Comparison of ENCODE assay signal across 26 cellular contexts in genomic region chr20:52041966-52042365, GRCh38.
"Had no signal": no experiment of that assay in that cellular context is flagged by ENCODE, and none has a peak within 500 bp of the region (broad histone marks: within the 10 kb centered on the region; RNA-seq: fewer than 3 reads in every experiment).

No MANE protein-coding gene starts in this region.

- H3K4me1 ChIP-seq: stomach, suprapubic skin, testis, thyroid gland, tibial artery, tibial nerve, upper lobe of left lung, upper lobe of right lung, uterus, vagina had no signal

- H3K9me3 ChIP-seq: stomach, suprapubic skin, testis, thoracic aorta, thyroid gland, tibial artery, tibial nerve, transverse colon, upper lobe of left lung, upper lobe of right lung, uterus, vagina had no signal

- FAIRE-seq: urothelium cell line had no signal

- H3K36me3 ChIP-seq: stomach, suprapubic skin, thoracic aorta, thyroid gland, tibial artery, tibial nerve, transverse colon, upper lobe of left lung, upper lobe of right lung, uterus, vagina had no signal

- H3K27ac ChIP-seq: stomach, suprapubic skin, testis, thoracic aorta, thyroid gland, tibial artery, tibial nerve, transverse colon, upper lobe of left lung, upper lobe of right lung, uterus, vagina had no signal

- H3K27me3 ChIP-seq: stomach, suprapubic skin, testis, thyroid gland, tibial artery, tibial nerve, transverse colon, upper lobe of left lung, upper lobe of right lung, uterus, vagina had no signal

- H3K4me3 ChIP-seq: stomach, suprapubic skin, testis, thoracic aorta, thyroid gland, tibial artery, tibial nerve, transverse colon, upper lobe of left lung, upper lobe of right lung, uterus, vagina had no signal

- ATAC-seq: stimulated activated effector memory CD8-positive, alpha-beta T cell treated with anti-CD3 and anti-CD28 coated beads, Interleukin-12 subunit alpha, Interleukin-12 subunit beta, amount 100 ng/mL, for 72 hours; stimulated activated memory B cell treated with anti-CD40 and anti-IgM and Interleukin-4, amounts not matched to agents 10 μg/mL and 1 μg/mL and 100 μg/mL, for 72 hours; stimulated activated naive B cell treated with anti-CD40 and anti-IgM and Interleukin-4, amounts not matched to agents 10 μg/mL and 1 μg/mL and 100 μg/mL, for 72 hours; stimulated activated naive CD8-positive, alpha-beta T cell treated with anti-CD3 and anti-CD28 coated beads, Interleukin-15, amount 100 ng/mL, for 72 hours; stimulated activated naive CD8-positive, alpha-beta T cell treated with anti-CD3 and anti-CD28 coated beads, Interleukin-15, Interleukin-2, amounts not matched to agents 100 U/mL and 50 U/mL, for 24 hours; upper lobe of right lung had no signal

- DNase-seq: stimulated activated CD4-positive, alpha-beta T cell treated with anti-CD3 and anti-CD28 coated beads, Interleukin-2, amount 100 ng/mL, for 48 hours; stimulated activated CD4-positive, alpha-beta T cell treated with anti-CD3 and anti-CD28 coated beads, Interleukin-4, amount 100 ng/mL, for 1 hour; stimulated activated CD4-positive, alpha-beta T cell treated with anti-CD3 and anti-CD28 coated beads, Interleukin-4, amount 100 ng/mL, for 24 hours; stimulated activated CD4-positive, alpha-beta T cell treated with anti-CD3 and anti-CD28 coated beads, Interleukin-4, amount 100 ng/mL, for 4 hours; stimulated activated CD8-positive, alpha-beta memory T cell treated with anti-CD3 and anti-CD28 coated beads, Interleukin-4, amount 100 ng/mL, for 48 hours; stimulated activated naive B cell treated with anti-CD40 and anti-IgM and Interleukin-4, amounts not matched to agents 10 μg/mL and 1 μg/mL and 100 μg/mL, for 72 hours; stimulated activated naive CD4-positive, alpha-beta T cell; stimulated activated naive CD4-positive, alpha-beta T cell treated with Interleukin-2 at 50 U/mL for 16 hours; stimulated activated naive CD8-positive, alpha-beta T cell treated with anti-CD3 and anti-CD28 coated beads, Interleukin-15, amount 100 ng/mL, for 72 hours; stimulated activated naive CD8-positive, alpha-beta T cell treated with anti-CD3 and anti-CD28 coated beads, Interleukin-15, Interleukin-2, amounts not matched to agents 100 U/mL and 50 U/mL, for 24 hours; stomach; substantia nigra; testis; thyroid gland; tibial artery; transverse colon; upper lobe of left lung; upper lobe of right lung; uterus had no signal
